In the genomic region with DNA sequence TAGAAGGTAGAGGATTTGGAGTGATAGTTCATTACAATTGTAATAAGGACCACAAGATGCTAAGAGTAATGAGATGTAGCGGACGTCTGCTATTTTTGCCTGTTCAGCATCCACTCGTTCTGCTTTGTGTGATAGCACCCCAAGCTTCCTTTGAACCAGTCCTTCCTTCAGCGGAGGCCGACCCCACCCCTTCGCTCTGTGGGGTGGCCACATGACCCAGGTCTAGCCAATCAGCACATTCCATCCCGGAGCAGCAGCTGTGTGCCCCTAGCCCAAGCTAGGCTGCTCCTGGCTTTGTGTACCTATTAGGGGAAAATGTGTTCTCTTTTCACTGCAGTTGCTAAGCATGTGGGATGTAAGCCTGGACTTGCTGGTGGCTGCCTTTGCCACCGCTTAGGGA, we compare ENCODE assay signal across 1 cellular context. TPM values are rescaled to one million over a fixed set of nuclear protein-coding genes. Genes with fewer than 3 reads are reported as not detected.
"Had no signal": no experiment of that assay in that cellular context is flagged by ENCODE, and none has a peak within 500 bp of the region (broad histone marks: within the 10 kb centered on the region; RNA-seq: fewer than 3 reads in every experiment).

No MANE protein-coding gene starts in this region.

RNA-seq across cellular contexts. Expression of a gene that starts 37.5 kb away (rescaled TPM):
- total RNA-seq: skeletal muscle tissue had no signal
